Comparison of ENCODE assay signal across 14 cellular contexts in genomic region chr5:55575815-55576583, GRCh38. TPM values are rescaled to one million over a fixed set of nuclear protein-coding genes. Genes with fewer than 3 reads are reported as not detected.
DNase-seq lines count a peak whose midpoint lies in the region; ATAC-seq, FAIRE-seq and TF ChIP-seq lines count a peak whose summit lies in the region.
"Had no signal": no experiment of that assay in that cellular context is flagged by ENCODE, and none has a peak within 500 bp of the region (broad histone marks: within the 10 kb centered on the region; RNA-seq: fewer than 3 reads in every experiment).

No MANE protein-coding gene starts in this region.

- peak; percentile 69; the same call in 1 of the 2 replicates for TF ChIP-seq EP300 in K562 (IDR thresholded peaks at IDR 0.05; ENCODE audit: low read length)

- ATAC-seq in K562 (no peak), GM21723 (IDR thresholded peaks at IDR 0.05; ENCODE audit: unreplicated experiment) (no peak), GM18867 (IDR thresholded peaks at IDR 0.05; ENCODE audit: unreplicated experiment) (no peak)
- peak; percentile 61 for ATAC-seq in naive thymus-derived CD4-positive, alpha-beta T cell
- ATAC-seq: left colon had no signal

- FAIRE-seq in K562 (lab: Jason Lieb, UNC) = peak; percentile 55
- FAIRE-seq: endometrium, TTC549 had no signal

- H3K27me3 ChIP-seq in ACC112 (ENCODE audit: insufficient read depth, low read length) (no peaks in the 10 kb centered on the region), K562 (ENCODE audit: control insufficient read depth in 2 of 2, insufficient read depth in 2 of 2, low read length in 2 of 2) (peaks cover 3 to 14% of the 10 kb centered on the region in 2 experiments; a peak in 2 of 5 replicates)
- H3K27me3 ChIP-seq in naive thymus-derived CD4-positive, alpha-beta T cell (ENCODE audit: control insufficient read depth in 2 of 2, insufficient read depth in 2 of 2, low read length in 2 of 2) = no peaks in the 10 kb centered on the region
- H3K27me3 ChIP-seq: BLaER1 treated with 17β-estradiol and CSF1 and Interleukin-3, amounts not matched to agents 10 nM and 100 nM had no signal

- no peaks in the 10 kb centered on the region for H3K9me3 ChIP-seq in K562 (replicated peaks; ENCODE audit: control insufficient read depth, insufficient read depth, low read depth, low read length)
- H3K9me3 ChIP-seq in naive thymus-derived CD4-positive, alpha-beta T cell (ENCODE audit: control insufficient read depth in 2 of 3, low read length in 3 of 3) = no peaks in the 10 kb centered on the region
- H3K9me3 ChIP-seq: BLaER1 treated with 17β-estradiol and CSF1 and Interleukin-3, amounts not matched to agents 10 nM and 100 nM had no signal

- H3K27ac ChIP-seq in ACC112 (ENCODE audit: low read depth, low read length) = no peak overlapping the region
- H3K27ac ChIP-seq in K562 (ENCODE audit: extremely low read depth, low read depth, low read length) = no peak overlapping the region
- H3K27ac ChIP-seq in naive thymus-derived CD4-positive, alpha-beta T cell (ENCODE audit: low read depth, low read length) = no peak overlapping the region
- H3K27ac ChIP-seq: BLaER1 treated with 17β-estradiol and CSF1 and Interleukin-3, amounts not matched to agents 10 nM and 100 nM had no signal

- POLR2A ChIA-PET in K562 (lab: Yijun Ruan, JAX) = interaction anchor here (0.7 kb wide), 1 partner anchor 13 kb away, joined by 4 read pairs; no protein-coding TSS in a partner anchor
- POLR2A ChIA-PET in naive thymus-derived CD4-positive, alpha-beta T cell (lab: Charles Lee) = no interaction called here

- no peak overlapping the region for H3K9ac ChIP-seq in K562 (ENCODE audit: insufficient read depth in 1 of 2, low read depth in 2 of 2, low read length in 2 of 2)
- H3K9ac ChIP-seq: BLaER1 treated with 17β-estradiol and CSF1 and Interleukin-3, amounts not matched to agents 10 nM and 100 nM had no signal

- H3K4me3 Mint-ChIP-seq in naive thymus-derived CD4-positive, alpha-beta T cell = no peak overlapping the region
- no peak overlapping the region for H3K4me3 Mint-ChIP-seq in progenitor cell of endocrine pancreas (ENCODE audit: low read depth)
- H3K4me3 Mint-ChIP-seq: activated naive CD4-positive, alpha-beta T cell treated with anti-CD3 and anti-CD28 coated beads, Interleukin-2, amount 10 ng/mL, durations not matched to agents 7 days and 5 days had no signal

- in situ Hi-C loops in K562 (cut with MboI) = no loop called here

- peaks cover 0 to 3% (median 0%) of the 10 kb centered on the region in 5 donors for H3K36me3 Mint-ChIP-seq in naive thymus-derived CD4-positive, alpha-beta T cell
- H3K36me3 Mint-ChIP-seq in progenitor cell of endocrine pancreas (ENCODE audit: insufficient read depth) = no peaks in the 10 kb centered on the region

- peaks cover 0 to 38% (median 13%) of the 10 kb centered on the region in 7 donors for H3K4me1 Mint-ChIP-seq in naive thymus-derived CD4-positive, alpha-beta T cell
- peaks cover 5% of the 10 kb centered on the region for H3K4me1 Mint-ChIP-seq in progenitor cell of endocrine pancreas (ENCODE audit: low read depth)

- TF ChIP-seq RAD21 in K562 (CRISPR knock-in tag; conservative IDR thresholded peaks at IDR 0.05 in 1 of 2, IDR thresholded peaks at IDR 0.05 in 1 of 2) = peak in 1 of 2 experiments; percentile 21; a peak in 1 of 4 replicates

- peak; percentile 11 to 24 for DNase-seq in Kasumi-1 (lab: John Stamatoyannopoulos, UW)
- no peak for DNase-seq in K562 (ENCODE audit: extremely low read depth in 1 of 4, low spot score in 3 of 4)
- DNase-seq in naive thymus-derived CD4-positive, alpha-beta T cell = no peak
- no peak for DNase-seq in progenitor cell of endocrine pancreas (ENCODE audit: low spot score, unreplicated experiment)
- no peak for DNase-seq in NK-92 treated with Interleukin-12 subunit alpha and Interleukin-12 subunit beta, amount 100 ng/mL, for 24 hours (lab: John Stamatoyannopoulos, UW)
- DNase-seq: activated naive CD4-positive, alpha-beta T cell treated with anti-CD3 and anti-CD28 coated beads, Interleukin-2, amount 10 ng/mL, durations not matched to agents 7 days and 5 days; left colon; stimulated activated CD8-positive, alpha-beta memory T cell treated with anti-CD3 and anti-CD28 coated beads, Interleukin-4, amount 100 ng/mL, for 48 hours had no signal

- CTCF ChIA-PET in K562 (lab: Yijun Ruan, JAX; ENCODE audit: low intra/inter-chr PET ratio) = no interaction called here
- CTCF ChIA-PET in naive thymus-derived CD4-positive, alpha-beta T cell (lab: Charles Lee) = no interaction called here

- no peaks in the 10 kb centered on the region for H3K9me3 Mint-ChIP-seq in naive thymus-derived CD4-positive, alpha-beta T cell
- H3K9me3 Mint-ChIP-seq in progenitor cell of endocrine pancreas (ENCODE audit: low read depth) = no peaks in the 10 kb centered on the region
- H3K9me3 Mint-ChIP-seq: activated naive CD4-positive, alpha-beta T cell treated with anti-CD3 and anti-CD28 coated beads, Interleukin-2, amount 10 ng/mL, durations not matched to agents 7 days and 5 days had no signal

- intact Hi-C loops in K562 (cut with micrococcal nuclease) = no loop called here
- intact Hi-C loops in naive thymus-derived CD4-positive, alpha-beta T cell (cut with micrococcal nuclease) = no loop called here

- no peak for TF ChIP-seq POLR2A in K562 (conservative IDR thresholded peaks at IDR 0.05)

- no peaks in the 10 kb centered on the region for H3K9me1 ChIP-seq in K562 (ENCODE audit: control insufficient read depth, insufficient read depth, low read length)

- H3K27me3 Mint-ChIP-seq in naive thymus-derived CD4-positive, alpha-beta T cell = no peaks in the 10 kb centered on the region
- peaks cover 18% of the 10 kb centered on the region for H3K27me3 Mint-ChIP-seq in progenitor cell of endocrine pancreas

- BruUV-seq in K562 (replicated peaks; lab: Mats Ljungman, UMichigan) = no TSS peak

- no peaks in the 10 kb centered on the region for H3K79me2 ChIP-seq in ACC112 (ENCODE audit: control insufficient read depth, insufficient read depth, low read length, unreplicated experiment)
- H3K79me2 ChIP-seq in K562 (ENCODE audit: control insufficient read depth, insufficient read depth, low read length) = no peaks in the 10 kb centered on the region

- H3K4me3 ChIP-seq in ACC112 (ENCODE audit: low read depth, low read length) = peak overlapping the region; percentile 5; the same call in 1 of the 2 replicates
- H3K4me3 ChIP-seq in K562 = no peak overlapping the region
- no peak overlapping the region for H3K4me3 ChIP-seq in naive thymus-derived CD4-positive, alpha-beta T cell (ENCODE audit: low read length)
- H3K4me3 ChIP-seq: BLaER1 treated with 17β-estradiol and CSF1 and Interleukin-3, amounts not matched to agents 10 nM and 100 nM had no signal

- H3K4me1 ChIP-seq in ACC112 (ENCODE audit: control insufficient read depth, insufficient read depth, low read length, unreplicated experiment) (peaks cover 24% of the 10 kb centered on the region), K562 (replicated peaks in 1 of 2; ENCODE audit: control insufficient read depth in 2 of 2, insufficient read depth in 2 of 2, low read length in 2 of 2) (no peaks in the 10 kb centered on the region; a peak in 1 of 5 replicates)
- no peaks in the 10 kb centered on the region for H3K4me1 ChIP-seq in naive thymus-derived CD4-positive, alpha-beta T cell (ENCODE audit: control insufficient read depth in 2 of 2, insufficient read depth in 2 of 2, low read length in 2 of 2)
- H3K4me1 ChIP-seq: BLaER1 treated with 17β-estradiol and CSF1 and Interleukin-3, amounts not matched to agents 10 nM and 100 nM had no signal

- no peaks in the 10 kb centered on the region for H3K36me3 ChIP-seq in ACC112 (ENCODE audit: insufficient read depth, low read length)
- H3K36me3 ChIP-seq in K562 (ENCODE audit: control insufficient read depth, insufficient read depth, low read length) = no peaks in the 10 kb centered on the region
- H3K36me3 ChIP-seq in naive thymus-derived CD4-positive, alpha-beta T cell (ENCODE audit: control insufficient read depth in 2 of 3, insufficient read depth in 3 of 3, low read length in 3 of 3) = no peaks in the 10 kb centered on the region
- H3K36me3 ChIP-seq: BLaER1 treated with 17β-estradiol and CSF1 and Interleukin-3, amounts not matched to agents 10 nM and 100 nM had no signal

- H2AFZ ChIP-seq in ACC112 (ENCODE audit: low read length, unreplicated experiment) (peak overlapping the region; percentile 19), K562 (ENCODE audit: low read depth, low read length) (no peak overlapping the region)

- no peak overlapping the region for H3K27ac Mint-ChIP-seq in naive thymus-derived CD4-positive, alpha-beta T cell
- no peak overlapping the region for H3K27ac Mint-ChIP-seq in progenitor cell of endocrine pancreas
- H3K27ac Mint-ChIP-seq: activated naive CD4-positive, alpha-beta T cell treated with anti-CD3 and anti-CD28 coated beads, Interleukin-2, amount 10 ng/mL, durations not matched to agents 7 days and 5 days had no signal

- no peak overlapping the region for H3K4me2 ChIP-seq in K562 (ENCODE audit: insufficient read depth, low read length)
- H3K4me2 ChIP-seq: BLaER1 treated with 17β-estradiol and CSF1 and Interleukin-3, amounts not matched to agents 10 nM and 100 nM had no signal

- H4K20me1 ChIP-seq in K562 (replicated peaks; ENCODE audit: control insufficient read depth, insufficient read depth, low read length) = no peaks in the 10 kb centered on the region
- H4K20me1 ChIP-seq: BLaER1 treated with 17β-estradiol and CSF1 and Interleukin-3, amounts not matched to agents 10 nM and 100 nM had no signal

- TF ChIP-seq CTCF in K562 (IDR thresholded peaks at IDR 0.05 in 2 of 3, conservative IDR thresholded peaks at IDR 0.05 in 1 of 3; ENCODE audit: insufficient read depth in 2 of 3, low read depth in 1 of 3, low read length in 3 of 3) = no peak
- TF ChIP-seq CTCF in progenitor cell of endocrine pancreas (IDR thresholded peaks at IDR 0.05; ENCODE audit: unreplicated experiment) = no peak

- 2% methylated on average over 8 of the region's 8 CpGs for WGBS in K562 (ENCODE audit: insufficient coverage, low coverage, missing lambda C conversion rate)

RNA-seq across cellular contexts. Expression of gene PLPP1, which starts 41.2 kb away (rescaled TPM):
- total RNA-seq in K562 (2011; cell fraction: chromatin; rRNA removed; ENCODE audit: low replicate concordance) = not detected in 2 replicates
- not detected in 2 replicates for total RNA-seq in K562 (2011; cell fraction: nucleolus; rRNA removed)
- not detected in 2 replicates for total RNA-seq in K562 (2011; cell fraction: nucleoplasm; rRNA removed)
- total RNA-seq in K562 (2014; rRNA removed) (not detected in 2 replicates), K562 (2014; rRNA removed; fragmentation: Illumina TruSeq; extraction: Trizol) (not detected in 2 replicates), K562 (2015; rRNA removed; fragmentation: Illumina TruSeq; extraction: Trizol) (not detected in 2 replicates), K562 (2021) (0.18 and 0.24 TPM in 2 replicates), progenitor cell of endocrine pancreas (7.9 and 10.6 TPM in 2 replicates)
- polyA plus RNA-seq in K562 (2011; rRNA removed) (not detected in 2 replicates), K562 (2014; fragmentation: Illumina TruSeq; extraction: Trizol) (not detected in 2 replicates), K562 (2014; fragmentation: Nextera tagmentation; extraction: Ambion mirVana) (under 1 TPM; 0.04 TPM), K562 (2014; rRNA removed) (not detected in 2 replicates)
- not detected in 2 replicates for polyA plus RNA-seq in K562 (2011; cell fraction: cytosol; rRNA removed)
- not detected in 2 replicates for polyA plus RNA-seq in K562 (2011; cell fraction: nucleus; rRNA removed)
- 0.12 TPM in 1 of 2 replicates, not detected in the other for polyA plus RNA-seq in K562 (2012)
- not detected in 2 replicates for polyA minus RNA-seq in K562 (2011; rRNA and poly(A)+ RNA removed)
- polyA minus RNA-seq in K562 (2011; cell fraction: cytosol; rRNA and poly(A)+ RNA removed) = not detected in 2 replicates
- not detected in 2 replicates for polyA minus RNA-seq in K562 (2011; cell fraction: nucleus; rRNA and poly(A)+ RNA removed)
- total RNA-seq in naive thymus-derived CD4-positive, alpha-beta T cell = 10 to 100 TPM in 2 of 5 experiments, 1 to 10 TPM in 3; 8.0 to 31.3 (median 8.4) TPM
- polyA plus RNA-seq in naive thymus-derived CD4-positive, alpha-beta T cell = 10 to 100 TPM; 20.3 to 24.3 TPM

Comparison
In these comparisons a context has a peak if more than half of its experiments do, and no peak if none do; other contexts are left out.
1. DNase-seq: peak in Kasumi-1 (2 of 2); none in K562 (0 of 4), naive thymus-derived CD4-positive, alpha-beta T cell (0 of 9), progenitor cell of endocrine pancreas (single experiment) and NK-92 treated with Interleukin-12 subunit alpha and Interleukin-12 subunit beta, amount 100 ng/mL, for 24 hours (single experiment).